Comparison of ENCODE assay signal across 21 cellular contexts in genomic region chr1:231134624-231135023, GRCh38. TPM values are rescaled to one million over a fixed set of nuclear protein-coding genes. Genes with fewer than 3 reads are reported as not detected.
"Had no signal": no experiment of that assay in that cellular context is flagged by ENCODE, and none has a peak within 500 bp of the region (broad histone marks: within the 10 kb centered on the region; RNA-seq: fewer than 3 reads in every experiment).

No MANE protein-coding gene starts in this region.

- DNase-seq: activated CD4-positive, alpha-beta T cell treated with anti-CD3 and anti-CD28 coated beads, Interleukin-2, amount 50 U/mL, for 1 hour; activated CD8-positive, alpha-beta memory T cell treated with anti-CD3 and anti-CD28 coated beads, Interleukin-2, amount 50 U/mL, for 4 hours; activated naive CD4-positive, alpha-beta T cell treated with anti-CD3 and anti-CD28 coated beads for 36 hours; activated T-cell treated with anti-CD3 and anti-CD28 coated beads, Interleukin-2, amount 50 U/mL, for 4 hours; cerebellar nuclear complex; effector CD8-positive, alpha-beta T cell; esophagus squamous epithelium; nephron progenitor cell; nucleus accumbens; stimulated activated CD4-positive, alpha-beta T cell treated with anti-CD3 and anti-CD28 coated beads, Interleukin-2, amount 100 ng/mL, for 24 hours; stimulated activated naive CD8-positive, alpha-beta T cell treated with anti-CD3 and anti-CD28 coated beads, Interleukin-15, Interleukin-2, amounts not matched to agents 100 U/mL and 50 U/mL, for 24 hours; substantia nigra; tibial artery had no signal

- H3K4me1 Mint-ChIP-seq: nephron progenitor cell had no signal

- H3K9me3 Mint-ChIP-seq: activated naive CD4-positive, alpha-beta T cell treated with anti-CD3 and anti-CD28 coated beads for 36 hours; activated T-cell treated with anti-CD3 and anti-CD28 coated beads, Interleukin-2, amount 50 U/mL, for 4 hours; dendritic cell treated with granulocyte-macrophage colony-stimulating factor and Interleukin-4, amounts not matched to agents 40 ng/mL and 50 ng/mL, for 4 days; mesothelial cell of epicardium; T-helper 1 cell treated with Interleukin-12 subunit alpha and Interleukin-12 subunit beta and Interleukin-4 antibody, amounts not matched to agents 30 μg/mL and 1 μg/mL, for 36 hours had no signal

- H3K4me3 Mint-ChIP-seq: activated naive CD4-positive, alpha-beta T cell treated with anti-CD3 and anti-CD28 coated beads for 36 hours; activated T-cell treated with anti-CD3 and anti-CD28 coated beads, Interleukin-2, amount 50 U/mL, for 4 hours; dendritic cell treated with granulocyte-macrophage colony-stimulating factor and Interleukin-4, amounts not matched to agents 40 ng/mL and 50 ng/mL, for 4 days; mesothelial cell of epicardium; nephron progenitor cell; T-helper 1 cell treated with Interleukin-12 subunit alpha and Interleukin-12 subunit beta and Interleukin-4 antibody, amounts not matched to agents 30 μg/mL and 1 μg/mL, for 36 hours had no signal

- ATAC-seq: activated CD4-positive, CD25-positive, alpha-beta regulatory T cell treated with anti-CD3 and anti-CD28 coated beads, Interleukin-2, amount 50 U/mL, for 24 hours; activated T-cell treated with anti-CD3 and anti-CD28 coated beads, Interleukin-2, amount 50 U/mL, for 4 hours; left lobe of liver; stimulated activated naive CD8-positive, alpha-beta T cell treated with anti-CD3 and anti-CD28 coated beads, Interleukin-15, Interleukin-2, amounts not matched to agents 100 U/mL and 50 U/mL, for 24 hours had no signal

- H3K27ac Mint-ChIP-seq: activated naive CD4-positive, alpha-beta T cell treated with anti-CD3 and anti-CD28 coated beads for 36 hours; dendritic cell treated with granulocyte-macrophage colony-stimulating factor and Interleukin-4, amounts not matched to agents 40 ng/mL and 50 ng/mL, for 4 days; mesothelial cell of epicardium; nephron progenitor cell; T-helper 1 cell treated with Interleukin-12 subunit alpha and Interleukin-12 subunit beta and Interleukin-4 antibody, amounts not matched to agents 30 μg/mL and 1 μg/mL, for 36 hours had no signal

- H3K36me3 Mint-ChIP-seq: mesothelial cell of epicardium had no signal

RNA-seq across cellular contexts. Expression of gene TRIM67, which starts 27.2 kb away (rescaled TPM):
- total RNA-seq: activated naive CD4-positive, alpha-beta T cell treated with anti-CD3 and anti-CD28 coated beads for 36 hours; activated T-cell treated with anti-CD3 and anti-CD28 coated beads, Interleukin-2, amount 50 U/mL, for 4 hours; endothelial cell of umbilical vein; esophagus squamous epithelium; posterior vena cava had no signal
- polyA plus RNA-seq: endothelial cell of umbilical vein, hepatocyte had no signal
